Comparison of ENCODE assay signal across 8 cellular contexts in genomic region chr12:2959194-2959507, GRCh38. TPM values are rescaled to one million over a fixed set of nuclear protein-coding genes. Genes with fewer than 3 reads are reported as not detected.
DNase-seq lines count a peak whose midpoint lies in the region; ATAC-seq and TF ChIP-seq lines count a peak whose summit lies in the region.

Gene TEAD4, plus strand, starts transcription at chr12:2959397.

- H3K4me3 ChIP-seq in AG09309 (ENCODE audit: control insufficient read depth, low read depth, low read length): peak within 1 kb of the TSS; percentile 64
- H3K4me3 ChIP-seq in OCI-LY3 (ENCODE audit: low read length): peak within 1 kb of the TSS; percentile 98
- peak within 1 kb of the TSS; percentile 72 to 75 for H3K4me3 ChIP-seq in cardiac fibroblast (replicated peaks in 1 of 2; ENCODE audit: low read depth in 2 of 2, low read length in 2 of 2)
- peak within 1 kb of the TSS; percentile 51 for H3K4me3 ChIP-seq in kidney epithelial cell (ENCODE audit: low read depth, low read length)

- H4K20me1 ChIP-seq in OCI-LY3 (ENCODE audit: insufficient read depth, low read length): peaks cover 8% of the 10 kb centered on the region; the same call in 1 of the 2 replicates

- H3K36me3 ChIP-seq in OCI-LY3 (replicated peaks; ENCODE audit: low read depth, low read length) (no peaks in the 10 kb centered on the region), kidney epithelial cell (ENCODE audit: control insufficient read depth, insufficient read depth, low read length) (no peaks in the 10 kb centered on the region)

- 0 out of 2 replicates have a peak, but pooled peaks cover 7% of the 10 kb centered on the region for H3K27me3 ChIP-seq in OCI-LY3 (ENCODE audit: low read depth, low read length)
- no peaks in the 10 kb centered on the region for H3K27me3 ChIP-seq in kidney epithelial cell (ENCODE audit: control insufficient read depth, insufficient read depth, low read length)

- no peak for TF ChIP-seq CTCF in AG09309 (IDR thresholded peaks at IDR 0.05; ENCODE audit: control insufficient read depth, insufficient read depth, low read depth, low read length, missing control alignments)
- TF ChIP-seq CTCF in OCI-LY3 (IDR thresholded peaks at IDR 0.05; ENCODE audit: low read depth, low read length): no peak
- TF ChIP-seq CTCF in cardiac fibroblast (IDR thresholded peaks at IDR 0.05; ENCODE audit: low read depth, low read length): no peak
- no peak for TF ChIP-seq CTCF in kidney epithelial cell (IDR thresholded peaks at IDR 0.05; ENCODE audit: insufficient read depth, low read length, poor library complexity, severe bottlenecking)

- H2AFZ ChIP-seq in OCI-LY3 (ENCODE audit: low read depth, low read length): peak within 1 kb of the TSS; percentile 98

- no peaks in the 10 kb centered on the region for H3K9me3 ChIP-seq in OCI-LY3 (ENCODE audit: insufficient read depth, low read length)

- DNase-seq in AG09309 (ENCODE audit: low read depth) (no peak), cardiac fibroblast (ENCODE audit: low read depth in 2 of 2) (peak; percentile 74 to 85), kidney epithelial cell (ENCODE audit: low read depth) (no peak)
- DNase-seq in stimulated activated naive CD8-positive, alpha-beta T cell treated with anti-CD3 and anti-CD28 coated beads, Interleukin-15, Interleukin-2, amounts not matched to agents 100 U/mL and 50 U/mL, for 24 hours: peak; percentile 38

- ATAC-seq in GM19438 (IDR thresholded peaks at IDR 0.05; ENCODE audit: low read depth, unreplicated experiment) (peak; percentile 44), GM18870 (IDR thresholded peaks at IDR 0.05; ENCODE audit: unreplicated experiment) (no peak), HG03095 (IDR thresholded peaks at IDR 0.05; ENCODE audit: unreplicated experiment) (no peak)
- ATAC-seq in stimulated activated naive CD8-positive, alpha-beta T cell treated with anti-CD3 and anti-CD28 coated beads, Interleukin-15, Interleukin-2, amounts not matched to agents 100 U/mL and 50 U/mL, for 24 hours: peak; percentile 21

- H3K79me2 ChIP-seq in OCI-LY3 (ENCODE audit: low read length): peaks cover 38% of the 10 kb centered on the region

- H3K27ac ChIP-seq in OCI-LY3 (ENCODE audit: low read length): peak within 1 kb of the TSS; percentile 26; the same call in 1 of the 2 replicates

- H3K4me1 ChIP-seq in OCI-LY3 (ENCODE audit: low read length): peaks cover 12% of the 10 kb centered on the region

- peak within 1 kb of the TSS; percentile 84 for H3K9ac ChIP-seq in OCI-LY3 (ENCODE audit: low read length)

- H3K4me2 ChIP-seq in OCI-LY3 (ENCODE audit: low read length): peak within 1 kb of the TSS; percentile 89

RNA-seq across cellular contexts. Expression of gene TEAD4, which starts in this region (rescaled TPM):
- 37.9 and 38.6 TPM in 2 replicates for total RNA-seq in kidney epithelial cell

Comparison
In these comparisons a context has a peak if more than half of its experiments do, and no peak if none do; other contexts are left out.
1. DNase-seq: peak in cardiac fibroblast (2 of 2) and stimulated activated naive CD8-positive, alpha-beta T cell treated with anti-CD3 and anti-CD28 coated beads, Interleukin-15, Interleukin-2, amounts not matched to agents 100 U/mL and 50 U/mL, for 24 hours (single experiment); none in AG09309 (single experiment) and kidney epithelial cell (single experiment).
2. ATAC-seq: peak in GM19438 (single experiment) and stimulated activated naive CD8-positive, alpha-beta T cell treated with anti-CD3 and anti-CD28 coated beads, Interleukin-15, Interleukin-2, amounts not matched to agents 100 U/mL and 50 U/mL, for 24 hours (single experiment); none in GM18870 (single experiment) and HG03095 (single experiment).
3. Peak in every context shown above with its lines, with median percentiles within 50 percentile points of each other: H3K4me3 ChIP-seq.